Comparison of ENCODE assay signal across 2 cellular contexts in the genomic region with DNA sequence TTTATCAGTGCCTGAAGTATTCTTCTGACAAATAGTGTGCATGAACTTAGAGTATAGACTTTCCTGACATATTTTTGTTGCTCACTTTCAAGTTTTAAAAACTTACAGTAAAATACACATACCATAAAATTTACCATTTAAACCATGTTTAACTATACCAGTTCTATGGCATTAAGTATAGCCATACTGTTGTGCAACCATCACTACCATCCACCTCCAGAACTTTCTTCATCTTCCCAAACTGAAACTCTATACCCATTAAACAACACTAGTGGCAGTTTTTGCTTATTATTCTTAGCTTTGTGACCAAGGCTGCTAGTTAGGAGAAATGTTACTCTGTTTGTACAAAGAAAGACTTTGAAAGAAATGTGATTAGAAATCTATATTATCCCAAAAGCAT.
TF ChIP-seq lines count a peak whose summit lies in the region.

No MANE protein-coding gene starts in this region.

TF ChIP-seq in A549, 52 proteins besides CTCF, POLR2A, EP300 and RAD21:
- TF ChIP-seq CEBPB (IDR thresholded peaks at IDR 0.05) (peak in 1 of 2 experiments; percentile 56; a peak in 1 of 4 replicates), MAFK (IDR thresholded peaks at IDR 0.05; ENCODE audit: partially characterized antibody) (no peak)
TF ChIP-seq in A549: peak in this region for 1.

TF ChIP-seq in IMR-90, 13 proteins besides CTCF, POLR2A, EP300 and RAD21:
- TF ChIP-seq RCOR1 (IDR thresholded peaks at IDR 0.05; ENCODE audit: insufficient replicate concordance, low read length) (no peak), CEBPB (IDR thresholded peaks at IDR 0.05; ENCODE audit: low read depth, low read length) (peak; percentile 85), MAFK (IDR thresholded peaks at IDR 0.05; ENCODE audit: low read depth, low read length) (no peak), MXI1 (IDR thresholded peaks at IDR 0.05; ENCODE audit: borderline replicate concordance, low read depth, low read length) (no peak)
